In the genomic region with DNA sequence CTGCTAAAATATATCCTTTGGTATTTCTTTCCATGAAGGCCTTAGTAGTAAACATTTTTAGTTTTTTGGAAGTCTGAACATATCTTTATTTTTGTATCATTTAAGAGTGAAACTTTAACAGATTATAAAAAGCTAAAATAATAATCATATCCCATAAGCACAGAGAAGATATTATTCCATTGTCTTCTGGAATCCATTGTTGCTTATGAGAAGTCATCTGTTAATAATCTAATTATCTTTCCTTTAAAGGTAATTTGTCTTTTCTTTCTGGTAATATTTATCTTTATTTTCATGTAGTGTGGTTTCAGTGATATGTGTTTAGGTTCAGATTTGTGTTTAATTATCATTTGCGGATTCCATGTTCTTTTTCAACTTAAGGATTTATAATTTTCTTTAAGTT, we compare ENCODE assay signal across 20 cellular contexts.
DNase-seq lines count a peak whose midpoint lies in the region; FAIRE-seq lines count a peak whose summit lies in the region.
"Had no signal": no experiment of that assay in that cellular context is flagged by ENCODE, and none has a peak within 500 bp of the region (broad histone marks: within the 10 kb centered on the region; RNA-seq: fewer than 3 reads in every experiment).

No MANE protein-coding gene starts in this region.

- in situ Hi-C loops in Caki2 (cut with HindIII; ENCODE audit: low pct_unique_long_range_greater_than_20kb, low sequenced_read_pairs): no loop called here

- DNase-seq in DMS53 (lab: John Stamatoyannopoulos, UW) (peak; percentile 51), DMS53 treated with DMSO at 0.1 percent for 48 hours (lab: John Stamatoyannopoulos, UW; ENCODE audit: unreplicated experiment) (no peak), Caki2 (ENCODE audit: low read depth) (peak; percentile 25), RCC 7860 (ENCODE audit: low spot score) (no peak), NCI-H446 treated with DMSO at 0.1 percent for 48 hours (lab: John Stamatoyannopoulos, UW) (no peak), substantia nigra (lab: John Stamatoyannopoulos, UW) (no peak), SHP77 (lab: John Stamatoyannopoulos, UW) (no peak)
- DNase-seq: DMS79 treated with DMSO at 0.1 percent for 48 hours, GM23248, H9, NCI-H1092 treated with DMSO at 0.1 percent for 48 hours, NCI-H146, NCI-H2029 treated with DMSO at 0.1 percent for 48 hours, NCI-H526, Peyer's patch had no signal

- H3K27ac ChIP-seq in substantia nigra (ENCODE audit: low read depth, low read length, poor library complexity, severe bottlenecking): no peak overlapping the region
- H3K27ac ChIP-seq: 22Rv1, GM23248, Peyer's patch, SJSA1 had no signal

- peak; percentile 35 for FAIRE-seq in RCC 7860 (lab: Jason Lieb, UNC)
- peak; percentile 50 for FAIRE-seq in endometrium (lab: Jason Lieb, UNC)
- FAIRE-seq: D721Med, GM12891 had no signal

Comparison
In these comparisons a context has a peak if more than half of its experiments do, and no peak if none do; other contexts are left out.
1. DNase-seq: peak in DMS53 (single experiment) and Caki2 (single experiment); none in DMS53 treated with DMSO at 0.1 percent for 48 hours (single experiment), RCC 7860 (single experiment), NCI-H446 treated with DMSO at 0.1 percent for 48 hours (single experiment), substantia nigra (0 of 49) and SHP77 (0 of 2).